ENCODE assay signal across 16 cellular contexts in the genomic region with DNA sequence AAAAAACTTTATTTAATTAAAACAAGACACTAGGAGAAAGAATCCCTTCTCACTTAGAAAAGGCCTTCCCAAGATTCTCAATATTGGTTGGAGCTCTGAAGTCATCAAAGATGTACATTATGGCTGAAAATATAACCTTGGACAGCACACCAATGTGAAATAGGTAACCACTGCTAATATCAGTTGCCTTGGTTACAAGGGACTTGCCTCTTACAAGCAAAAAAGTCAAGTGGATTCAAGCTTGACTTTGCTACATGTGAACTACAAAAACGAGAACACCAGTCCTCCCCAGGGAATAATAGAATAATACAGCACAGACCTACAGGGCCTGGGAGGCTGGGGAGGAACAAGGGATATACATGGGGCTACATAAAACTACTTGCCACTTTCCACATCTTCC. TPM values are rescaled to one million over a fixed set of nuclear protein-coding genes. Genes with fewer than 3 reads are reported as not detected.
DNase-seq lines count a peak whose midpoint lies in the region; ATAC-seq, FAIRE-seq and TF ChIP-seq lines count a peak whose summit lies in the region.
"Had no signal": no experiment of that assay in that cellular context is flagged by ENCODE, and none has a peak within 500 bp of the region (broad histone marks: within the 10 kb centered on the region; RNA-seq: fewer than 3 reads in every experiment).

No MANE protein-coding gene starts in this region.

- no peak for TF ChIP-seq CTCF in D721Med (IDR thresholded peaks at IDR 0.05; ENCODE audit: insufficient read depth, missing control alignments)
- no peak for TF ChIP-seq CTCF in upper lobe of left lung (IDR thresholded peaks at IDR 0.05)

- H3K9me3 ChIP-seq in SK-N-MC (ENCODE audit: low read depth, low read length): no peaks in the 10 kb centered on the region
- no peaks in the 10 kb centered on the region for H3K9me3 ChIP-seq in upper lobe of left lung
- H3K9me3 ChIP-seq: esophagus muscularis mucosa, testis had no signal

- H3K27me3 ChIP-seq in upper lobe of left lung: no peaks in the 10 kb centered on the region
- H3K27me3 ChIP-seq: esophagus muscularis mucosa, testis had no signal

- no peak for FAIRE-seq in D721Med (lab: Jason Lieb, UNC)
- FAIRE-seq: colon had no signal

- no peak for TF ChIP-seq POLR2A in upper lobe of left lung (IDR thresholded peaks at IDR 0.05)

- TF ChIP-seq EP300 in upper lobe of left lung (IDR thresholded peaks at IDR 0.05): no peak

- H3K27ac ChIP-seq in SK-N-MC: peak overlapping the region; percentile 61; the same call in 1 of the 2 replicates
- no peak overlapping the region for H3K27ac ChIP-seq in upper lobe of left lung
- H3K27ac ChIP-seq: C4-2B, esophagus muscularis mucosa, testis had no signal

- H3K4me3 ChIP-seq in SK-N-MC (no peak overlapping the region), upper lobe of left lung (no peak overlapping the region)
- H3K4me3 ChIP-seq: esophagus muscularis mucosa, lung, testis had no signal

- DNase-seq in SK-N-MC (ENCODE audit: low read depth, low spot score): no peak
- DNase-seq in D721Med (ENCODE audit: insufficient read length, low spot score): no peak
- no peak for DNase-seq in upper lobe of left lung
- DNase-seq: activated T-cell treated with anti-CD3 and anti-CD28 coated beads for 4 hours, IMR-90, NCI-H187, testis had no signal

- no peaks in the 10 kb centered on the region for H3K4me1 ChIP-seq in upper lobe of left lung
- H3K4me1 ChIP-seq: esophagus muscularis mucosa, testis had no signal

- no peaks in the 10 kb centered on the region for H3K36me3 ChIP-seq in SK-N-MC (ENCODE audit: insufficient read depth, low read length)
- H3K36me3 ChIP-seq in upper lobe of left lung: no peaks in the 10 kb centered on the region
- H3K36me3 ChIP-seq: esophagus muscularis mucosa had no signal

- ATAC-seq in GM18517 (IDR thresholded peaks at IDR 0.05; ENCODE audit: unreplicated experiment) (peak; percentile 62), GM21576 (IDR thresholded peaks at IDR 0.05; ENCODE audit: unreplicated experiment) (peak; percentile 66), HG03135 (IDR thresholded peaks at IDR 0.05; ENCODE audit: unreplicated experiment) (peak; percentile 76), upper lobe of left lung (ENCODE audit: low FRiP score in 2 of 2) (no peak), HG03045 (IDR thresholded peaks at IDR 0.05; ENCODE audit: unreplicated experiment) (no peak), GM19452 (IDR thresholded peaks at IDR 0.05; ENCODE audit: unreplicated experiment) (no peak)

- H3K9ac ChIP-seq in SK-N-MC (ENCODE audit: insufficient read length): no peak overlapping the region

- 54 to 61% methylated on average over 1 of the region's 1 CpG for WGBS in upper lobe of left lung, 2 donors

RNA-seq across cellular contexts. Expression of gene NABP1, which starts 46.1 kb away (rescaled TPM):
- 100 to 1,000 TPM in 1 of 6 donors, 10 to 100 TPM in 5; 35.7 to 137 (median 46.9) TPM for total RNA-seq in upper lobe of left lung

Comparison
In these comparisons a context has a peak if more than half of its experiments do, and no peak if none do; other contexts are left out.
1. ATAC-seq: peak in GM18517 (single experiment), GM21576 (single experiment) and HG03135 (single experiment); none in upper lobe of left lung (0 of 2), HG03045 (single experiment) and GM19452 (single experiment).